In the genomic region with DNA sequence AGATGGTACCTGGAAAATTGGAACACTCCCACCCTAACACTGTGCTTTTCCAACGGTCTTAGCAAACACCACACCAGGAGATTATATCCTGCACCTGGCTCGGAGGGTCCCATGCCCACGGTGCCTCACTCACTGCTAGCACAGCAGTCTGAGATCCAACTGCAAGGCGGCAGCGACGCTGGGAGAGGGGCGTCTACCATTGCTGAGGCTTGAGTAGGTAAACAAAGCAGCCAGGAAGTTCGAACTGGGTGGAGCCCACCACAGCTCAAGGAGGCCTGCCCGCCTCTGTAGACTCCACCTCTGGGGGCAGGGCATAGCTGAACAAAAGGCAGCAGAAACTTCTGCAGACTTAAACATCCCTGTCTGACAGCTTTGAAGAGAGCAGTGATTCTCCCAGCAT, we compare ENCODE assay signal across 8 cellular contexts. TPM values are rescaled to one million over a fixed set of nuclear protein-coding genes. Genes with fewer than 3 reads are reported as not detected.
DNase-seq lines count a peak whose midpoint lies in the region; ATAC-seq lines count a peak whose summit lies in the region.
"Not testable (repeated sequence)": the region's sequence is repeated elsewhere in the genome, so short reads cannot be mapped to it uniquely, and the experiment has no call there.

No MANE protein-coding gene starts in this region.

- not testable (repeated sequence) for ATAC-seq in T-helper 17 cell; stimulated activated effector memory CD8-positive, alpha-beta T cell treated with anti-CD3 and anti-CD28 coated beads, Interleukin-12 subunit alpha, Interleukin-12 subunit beta, amount 100 ng/mL, for 72 hours

- H3K36me3 Mint-ChIP-seq in CD4-positive, alpha-beta memory T cell: peaks cover 67 to 71% of the 10 kb centered on the region in 2 donors
- H3K36me3 Mint-ChIP-seq in T-helper 17 cell (ENCODE audit: low read depth): peaks cover 15% of the 10 kb centered on the region
- peaks cover 40% of the 10 kb centered on the region for H3K36me3 Mint-ChIP-seq in activated naive CD8-positive, alpha-beta T cell
- peaks cover 19 to 55% (median 51%) of the 10 kb centered on the region in 3 donors for H3K36me3 Mint-ChIP-seq in immature natural killer cell
- H3K36me3 Mint-ChIP-seq in stimulated activated effector memory CD8-positive, alpha-beta T cell treated with anti-CD3 and anti-CD28 coated beads, Interleukin-12 subunit alpha, Interleukin-12 subunit beta, amount 100 ng/mL, for 72 hours: peaks cover 64% of the 10 kb centered on the region

- not testable (repeated sequence) for H3K27me3 Mint-ChIP-seq in CD4-positive, alpha-beta memory T cell; T-helper 17 cell; activated naive CD8-positive, alpha-beta T cell; immature natural killer cell (ENCODE audit: low read depth in 3 of 3)

- H3K27me3 ChIP-seq in CD4-positive, alpha-beta memory T cell (ENCODE audit: insufficient read depth, low read length): not testable (repeated sequence)

- intact Hi-C loops in CD4-positive, alpha-beta memory T cell (cut with micrococcal nuclease): loop anchor here (1.0 kb wide), 1 partner anchor 25 kb away; a partner anchor contains a TSS

- not testable (repeated sequence) for H3K9me3 ChIP-seq in CD4-positive, alpha-beta memory T cell (ENCODE audit: control insufficient read depth in 1 of 2, low read length in 2 of 2); T-helper 17 cell (ENCODE audit: control insufficient read depth, low read length, poor library complexity, severe bottlenecking)

- peaks cover 21% of the 10 kb centered on the region for H3K36me3 ChIP-seq in CD4-positive, alpha-beta memory T cell (ENCODE audit: insufficient read depth, low read length)

- peak; percentile 20 to 44 (median 37) for DNase-seq in CD4-positive, alpha-beta memory T cell
- not testable (repeated sequence) for DNase-seq in T-helper 17 cell; stimulated activated effector memory CD8-positive, alpha-beta T cell treated with anti-CD3 and anti-CD28 coated beads, Interleukin-12 subunit alpha, Interleukin-12 subunit beta, amount 100 ng/mL, for 72 hours (ENCODE audit: low spot score in 2 of 2)
- DNase-seq in activated CD4-positive, alpha-beta T cell treated with anti-CD3 and anti-CD28 coated beads, Interleukin-2, amount 50 U/mL, for 1 hour: peak; percentile 8
- DNase-seq in activated T-cell treated with anti-CD3 and anti-CD28 coated beads for 1 hour (ENCODE audit: low read depth): peak; percentile 3
- peak; percentile 40 for DNase-seq in activated effector memory CD4-positive, alpha-beta T cell treated with Interleukin-2 at 50 U/mL for 16 hours
- DNase-seq in immature natural killer cell: peak; percentile 13 to 33 (median 23)

- H3K4me3 ChIP-seq in CD4-positive, alpha-beta memory T cell (ENCODE audit: low read length in 2 of 2): not testable (repeated sequence)

- H3K4me1 Mint-ChIP-seq in CD4-positive, alpha-beta memory T cell: peaks cover 28 to 49% (median 36%) of the 10 kb centered on the region in 4 donors
- H3K4me1 Mint-ChIP-seq in T-helper 17 cell: peaks cover 32% of the 10 kb centered on the region
- peaks cover 38% of the 10 kb centered on the region for H3K4me1 Mint-ChIP-seq in activated naive CD8-positive, alpha-beta T cell (ENCODE audit: low read depth)
- H3K4me1 Mint-ChIP-seq in immature natural killer cell: peaks cover 60 to 79% of the 10 kb centered on the region in 2 donors
- peaks cover 50% of the 10 kb centered on the region for H3K4me1 Mint-ChIP-seq in stimulated activated effector memory CD8-positive, alpha-beta T cell treated with anti-CD3 and anti-CD28 coated beads, Interleukin-12 subunit alpha, Interleukin-12 subunit beta, amount 100 ng/mL, for 72 hours

- CTCF ChIA-PET in CD4-positive, alpha-beta memory T cell (lab: Charles Lee; ENCODE audit: partially characterized antibody): interaction anchor here (1.2 kb wide), 1 partner anchor 22 kb away, joined by 3 read pairs; no protein-coding TSS in a partner anchor

- H3K27ac Mint-ChIP-seq in CD4-positive, alpha-beta memory T cell: peak overlapping the region; percentile 3 to 84 (median 60)
- peak overlapping the region; percentile 85 for H3K27ac Mint-ChIP-seq in T-helper 17 cell
- not testable (repeated sequence) for H3K27ac Mint-ChIP-seq in activated naive CD8-positive, alpha-beta T cell
- peak overlapping the region; percentile 74 to 89 (median 85) for H3K27ac Mint-ChIP-seq in immature natural killer cell
- peak overlapping the region; percentile 26 for H3K27ac Mint-ChIP-seq in stimulated activated effector memory CD8-positive, alpha-beta T cell treated with anti-CD3 and anti-CD28 coated beads, Interleukin-12 subunit alpha, Interleukin-12 subunit beta, amount 100 ng/mL, for 72 hours

- not testable (repeated sequence) for H3K9me3 Mint-ChIP-seq in CD4-positive, alpha-beta memory T cell; activated naive CD8-positive, alpha-beta T cell (ENCODE audit: low read depth); immature natural killer cell; stimulated activated effector memory CD8-positive, alpha-beta T cell treated with anti-CD3 and anti-CD28 coated beads, Interleukin-12 subunit alpha, Interleukin-12 subunit beta, amount 100 ng/mL, for 72 hours

- H3K4me3 Mint-ChIP-seq in CD4-positive, alpha-beta memory T cell: peak overlapping the region in 7 of 8 donors; percentile 9 to 69 (median 59)
- H3K4me3 Mint-ChIP-seq in T-helper 17 cell (peak overlapping the region; percentile 34), immature natural killer cell (peak overlapping the region; percentile 45 to 76 (median 59))
- H3K4me3 Mint-ChIP-seq in activated naive CD8-positive, alpha-beta T cell: peak overlapping the region; percentile 40
- not testable (repeated sequence) for H3K4me3 Mint-ChIP-seq in stimulated activated effector memory CD8-positive, alpha-beta T cell treated with anti-CD3 and anti-CD28 coated beads, Interleukin-12 subunit alpha, Interleukin-12 subunit beta, amount 100 ng/mL, for 72 hours

- POLR2A ChIA-PET in CD4-positive, alpha-beta memory T cell (lab: Charles Lee; ENCODE audit: partially characterized antibody): interaction anchor here (1.2 to 2.2 kb wide), 2 partner anchors 25 to 610 kb away, joined by 3 to 11 read pairs; a partner anchor contains a TSS

- not testable (repeated sequence) for H3K27ac ChIP-seq in CD4-positive, alpha-beta memory T cell (ENCODE audit: low read depth, low read length)

- H3K4me1 ChIP-seq in CD4-positive, alpha-beta memory T cell (ENCODE audit: insufficient read depth, low read length): peaks cover 17% of the 10 kb centered on the region

RNA-seq across cellular contexts. Expression of a gene that starts 24.5 kb away (rescaled TPM):
- 10 to 100 TPM; 33.6 to 34.1 TPM for total RNA-seq in CD4-positive, alpha-beta memory T cell
- polyA plus RNA-seq in CD4-positive, alpha-beta memory T cell: 10 to 100 TPM; 18.8 to 24.1 TPM
- 10 to 100 TPM; 16.0 to 16.6 TPM for total RNA-seq in T-helper 17 cell
- polyA plus RNA-seq in immature natural killer cell: 10 to 100 TPM; 15.7 to 26.4 (median 24.8) TPM
